Comparison of ENCODE assay signal across 11 cellular contexts in genomic region chrX:154401918-154402621, GRCh38. TPM values are rescaled to one million over a fixed set of nuclear protein-coding genes. Genes with fewer than 3 reads are reported as not detected.
DNase-seq lines count a peak whose midpoint lies in the region; ATAC-seq and TF ChIP-seq lines count a peak whose summit lies in the region.
"Had no signal": no experiment of that assay in that cellular context is flagged by ENCODE, and none has a peak within 500 bp of the region (broad histone marks: within the 10 kb centered on the region; RNA-seq: fewer than 3 reads in every experiment).

No MANE protein-coding gene starts in this region.

- peaks cover 0 to 16% of the 10 kb centered on the region in 2 donors for H3K4me1 ChIP-seq in left lung

- H3K9me3 Mint-ChIP-seq in MCF 10A (ENCODE audit: unreplicated experiment) = no peaks in the 10 kb centered on the region
- H3K9me3 Mint-ChIP-seq in stimulated activated effector memory CD8-positive, alpha-beta T cell treated with anti-CD3 and anti-CD28 coated beads, Interleukin-12 subunit alpha, Interleukin-12 subunit beta, amount 100 ng/mL, for 72 hours = no peaks in the 10 kb centered on the region
- H3K9me3 Mint-ChIP-seq: T-cell had no signal

- BruUV-seq in MCF 10A (replicated peaks; lab: Mats Ljungman, UMichigan) = TSS peak; percentile 17

- no peak for TF ChIP-seq CTCF in MCF 10A (IDR thresholded peaks at IDR 0.05; ENCODE audit: unreplicated experiment)
- TF ChIP-seq CTCF in left lung (IDR thresholded peaks at IDR 0.05) = no peak

- H3K27me3 Mint-ChIP-seq in MCF 10A (ENCODE audit: insufficient read depth, unreplicated experiment) = no peaks in the 10 kb centered on the region
- H3K27me3 Mint-ChIP-seq: activated naive CD8-positive, alpha-beta T cell; T-cell had no signal

- H3K4me1 Mint-ChIP-seq in MCF 10A (ENCODE audit: insufficient read depth, unreplicated experiment) = peaks cover 5% of the 10 kb centered on the region
- peaks cover 22% of the 10 kb centered on the region for H3K4me1 Mint-ChIP-seq in stimulated activated effector memory CD8-positive, alpha-beta T cell treated with anti-CD3 and anti-CD28 coated beads, Interleukin-12 subunit alpha, Interleukin-12 subunit beta, amount 100 ng/mL, for 72 hours

- no peak overlapping the region for H3K27ac Mint-ChIP-seq in MCF 10A (ENCODE audit: low read depth, unreplicated experiment)
- H3K27ac Mint-ChIP-seq in stimulated activated effector memory CD8-positive, alpha-beta T cell treated with anti-CD3 and anti-CD28 coated beads, Interleukin-12 subunit alpha, Interleukin-12 subunit beta, amount 100 ng/mL, for 72 hours = peak overlapping the region; percentile 100
- H3K27ac Mint-ChIP-seq: T-cell had no signal

- no peak for ATAC-seq in stimulated activated effector memory CD8-positive, alpha-beta T cell treated with anti-CD3 and anti-CD28 coated beads, Interleukin-12 subunit alpha, Interleukin-12 subunit beta, amount 100 ng/mL, for 72 hours
- no peak for ATAC-seq in left lung
- ATAC-seq: T-cell had no signal

- CTCF ChIA-PET in MCF 10A (lab: Yijun Ruan, JAX) = interaction anchor here (1.5 to 1.9 kb wide), 2 partner anchors 29 to 132 kb away, joined by 4 read pairs; no protein-coding TSS in a partner anchor

- intact Hi-C loops in MCF 10A (cut with micrococcal nuclease) (no loop called here), left lung (cut with DNase I) (no loop called here)

- POLR2A ChIA-PET in MCF 10A (lab: Yijun Ruan, JAX) = interaction anchor here (0.6 to 1.3 kb wide), 4 partner anchors 10 to 88 kb away, joined by 3 read pairs; partner anchors contain the start of genes SLC10A3 and TAFAZZIN

- H3K4me3 Mint-ChIP-seq in MCF 10A (ENCODE audit: unreplicated experiment) = no peak overlapping the region
- H3K4me3 Mint-ChIP-seq in stimulated activated effector memory CD8-positive, alpha-beta T cell treated with anti-CD3 and anti-CD28 coated beads, Interleukin-12 subunit alpha, Interleukin-12 subunit beta, amount 100 ng/mL, for 72 hours = no peak overlapping the region
- H3K4me3 Mint-ChIP-seq: T-cell had no signal

- H3K27me3 ChIP-seq in left lung = no peaks in the 10 kb centered on the region

- H3K36me3 Mint-ChIP-seq in MCF 10A (ENCODE audit: insufficient read depth, unreplicated experiment) = peaks cover 51% of the 10 kb centered on the region
- H3K36me3 Mint-ChIP-seq in stimulated activated effector memory CD8-positive, alpha-beta T cell treated with anti-CD3 and anti-CD28 coated beads, Interleukin-12 subunit alpha, Interleukin-12 subunit beta, amount 100 ng/mL, for 72 hours = peaks cover 45% of the 10 kb centered on the region

- H3K4me3 ChIP-seq in left lung = no peak overlapping the region

- H3K9me3 ChIP-seq in left lung = no peaks in the 10 kb centered on the region

- H3K27ac ChIP-seq in left lung = no peak overlapping the region

- peak; percentile 72 for DNase-seq in activated CD8-positive, alpha-beta memory T cell treated with anti-CD3 and anti-CD28 coated beads for 24 hours
- DNase-seq in activated CD8-positive, alpha-beta memory T cell treated with anti-CD3 and anti-CD28 coated beads, Interleukin-2, amount 50 U/mL, for 4 hours = no peak
- DNase-seq in NCI-H2029 treated with DMSO at 0.1 percent for 48 hours (lab: John Stamatoyannopoulos, UW) (peak; percentile 18), MCF 10A (ENCODE audit: unreplicated experiment) (no peak), DMS114 treated with DMSO at 0.1 percent for 48 hours (lab: John Stamatoyannopoulos, UW; ENCODE audit: unreplicated experiment) (no peak), activated gamma-delta T cell treated with Interleukin-2 at 50 U/mL for 16 hours (no peak), left lung (no peak)
- no peak for DNase-seq in stimulated activated effector memory CD8-positive, alpha-beta T cell treated with anti-CD3 and anti-CD28 coated beads, Interleukin-12 subunit alpha, Interleukin-12 subunit beta, amount 100 ng/mL, for 72 hours (ENCODE audit: low spot score in 2 of 2)
- DNase-seq: NCI-H187 treated with DMSO at 0.1 percent for 48 hours, T-cell had no signal

- peaks cover 0 to 54% of the 10 kb centered on the region in 2 donors for H3K36me3 ChIP-seq in left lung

RNA-seq across cellular contexts. Expression of gene RPL10, which starts 3.9 kb away (rescaled TPM):
- total RNA-seq in MCF 10A (2022) = 3,490 and 3,785 TPM in 2 replicates
- 1,000 to 10,000 TPM; 2,309 to 2,455 TPM for total RNA-seq in left lung

RNA-seq across cellular contexts. Expression of gene DNASE1L1, which starts 7.0 kb away (rescaled TPM):
- 20.5 and 21.2 TPM in 2 replicates for total RNA-seq in MCF 10A (2022)
- 10 to 100 TPM; 34.7 to 36.1 TPM for total RNA-seq in left lung

RNA-seq across cellular contexts. Expression of gene TAFAZZIN, which starts 9.3 kb away (rescaled TPM):
- total RNA-seq in MCF 10A (2022) (48.0 and 59.1 TPM in 2 replicates), left lung (10 to 100 TPM; 34.7 to 45.5 TPM)

RNA-seq across cellular contexts. Expression of gene EMD, which starts 23.0 kb away (rescaled TPM):
- total RNA-seq in MCF 10A (2022) (94.5 and 107 TPM in 2 replicates), left lung (10 to 100 TPM; 50.1 to 56.6 TPM)

RNA-seq across cellular contexts. Expression of gene ATP6AP1, which starts 26.4 kb away (rescaled TPM):
- total RNA-seq in MCF 10A (2022) = 48.7 and 57.0 TPM in 2 replicates
- 100 to 1,000 TPM; 139 to 168 TPM for total RNA-seq in left lung

Comparison
In these comparisons a context has a peak if more than half of its experiments do, and no peak if none do; other contexts are left out.
1. DNase-seq: peak in activated CD8-positive, alpha-beta memory T cell treated with anti-CD3 and anti-CD28 coated beads for 24 hours (single experiment) and NCI-H2029 treated with DMSO at 0.1 percent for 48 hours (single experiment); none in activated CD8-positive, alpha-beta memory T cell treated with anti-CD3 and anti-CD28 coated beads, Interleukin-2, amount 50 U/mL, for 4 hours (single experiment), MCF 10A (single experiment), stimulated activated effector memory CD8-positive, alpha-beta T cell treated with anti-CD3 and anti-CD28 coated beads, Interleukin-12 subunit alpha, Interleukin-12 subunit beta, amount 100 ng/mL, for 72 hours (0 of 2), DMS114 treated with DMSO at 0.1 percent for 48 hours (single experiment), activated gamma-delta T cell treated with Interleukin-2 at 50 U/mL for 16 hours (single experiment) and left lung (0 of 2).